9 cellular contexts compared by ENCODE assay signal in genomic region chrX:141278306-141278705, GRCh38. TPM values are rescaled to one million over a fixed set of nuclear protein-coding genes. Genes with fewer than 3 reads are reported as not detected.
DNase-seq lines count a peak whose midpoint lies in the region; ATAC-seq, FAIRE-seq and TF ChIP-seq lines count a peak whose summit lies in the region.
"Had no signal": no experiment of that assay in that cellular context is flagged by ENCODE, and none has a peak within 500 bp of the region (broad histone marks: within the 10 kb centered on the region; RNA-seq: fewer than 3 reads in every experiment).

No MANE protein-coding gene starts in this region.

- no peaks in the 10 kb centered on the region for H3K9me1 ChIP-seq in keratinocyte (ENCODE audit: control insufficient read depth, extremely low read depth, insufficient read depth, low read length)

- H3K27me3 Mint-ChIP-seq in Caco-2 (ENCODE audit: insufficient read depth, unreplicated experiment): no peaks in the 10 kb centered on the region

- no peaks in the 10 kb centered on the region for H3K9me3 ChIP-seq in keratinocyte (ENCODE audit: control insufficient read depth, low read depth, low read length)
- no peaks in the 10 kb centered on the region for H3K9me3 ChIP-seq in effector memory CD4-positive, alpha-beta T cell (ENCODE audit: control insufficient read depth, low read length)
- H3K9me3 ChIP-seq in Caco-2: no peaks in the 10 kb centered on the region

- no peaks in the 10 kb centered on the region for H3K4me1 Mint-ChIP-seq in Caco-2 (ENCODE audit: low read depth, unreplicated experiment)
- H3K4me1 Mint-ChIP-seq: immature natural killer cell had no signal

- H3K27ac Mint-ChIP-seq in Caco-2 (ENCODE audit: unreplicated experiment): no peak overlapping the region
- H3K27ac Mint-ChIP-seq: immature natural killer cell had no signal

- TF ChIP-seq CTCF in GM10248 (IDR thresholded peaks at IDR 0.05; ENCODE audit: control extremely low read depth, extremely low read depth, low read depth, missing control alignments) (peak; percentile 14), keratinocyte (optimal IDR thresholded peaks at IDR 0.05 in 1 of 3, IDR thresholded peaks at IDR 0.05 in 1 of 3, conservative IDR thresholded peaks at IDR 0.05 in 1 of 3; ENCODE audit: extremely low read depth in 1 of 3, insufficient read depth in 2 of 3, low read length in 3 of 3) (peak; percentile 69 to 84 (median 76)), Caco-2 (IDR thresholded peaks at IDR 0.05; ENCODE audit: insufficient read depth in 1 of 2, low read depth in 1 of 2, low read length in 1 of 2, severe bottlenecking in 1 of 2, unreplicated experiment in 1 of 2) (no peak)

- ATAC-seq in GM21423 (IDR thresholded peaks at IDR 0.05; ENCODE audit: unreplicated experiment): no peak

- no TSS peak for BruUV-seq in Caco-2 (replicated peaks; lab: Mats Ljungman, UMichigan)

- no peaks in the 10 kb centered on the region for H3K79me2 ChIP-seq in keratinocyte (ENCODE audit: control insufficient read depth, insufficient read depth, low read length)

- POLR2A ChIA-PET in GM10248 (lab: Yijun Ruan, JAX): no interaction called here
- POLR2A ChIA-PET in Caco-2 (lab: Charles Lee): no interaction called here

- CTCF ChIA-PET in GM10248 (lab: Yijun Ruan, JAX) (interaction anchor here (0.7 to 1.5 kb wide), 4 partner anchors 460 to 517 kb away, joined by 3 to 6 read pairs (median 4); no protein-coding TSS in a partner anchor), Caco-2 (lab: Charles Lee) (no interaction called here)

- H2AFZ ChIP-seq in keratinocyte (ENCODE audit: control insufficient read depth, low read length): no peak overlapping the region

- H3K36me3 ChIP-seq in keratinocyte (ENCODE audit: control insufficient read depth in 2 of 2, extremely low read depth in 1 of 2, insufficient read depth in 2 of 2, low read length in 2 of 2) (no peaks in the 10 kb centered on the region), Caco-2 (ENCODE audit: control insufficient read depth, insufficient read depth, low read length) (no peaks in the 10 kb centered on the region)
- no peaks in the 10 kb centered on the region for H3K36me3 ChIP-seq in effector memory CD4-positive, alpha-beta T cell (ENCODE audit: control insufficient read depth, insufficient read depth, low read length)

- intact Hi-C loops in Caco-2 (cut with micrococcal nuclease; ENCODE audit: unreplicated experiment): loop anchor here (5.0 kb wide), 1 partner anchor 809 kb away; no protein-coding TSS in a partner anchor

- peak; percentile 32 for FAIRE-seq in keratinocyte (lab: Jason Lieb, UNC)

- H3K4me3 ChIP-seq in keratinocyte (ENCODE audit: control insufficient read depth in 2 of 3, extremely low read depth in 1 of 3, insufficient read depth in 2 of 3, low read depth in 1 of 3, low read length in 3 of 3) (no peak overlapping the region), Caco-2 (ENCODE audit: low read depth, low read length) (no peak overlapping the region)
- no peak overlapping the region for H3K4me3 ChIP-seq in effector memory CD4-positive, alpha-beta T cell (ENCODE audit: insufficient read depth, low read depth, low read length, poor library complexity, severe bottlenecking)

- H3K9ac ChIP-seq in keratinocyte (ENCODE audit: control insufficient read depth, extremely low read depth, insufficient read depth, low read length): no peak overlapping the region

- H3K27me3 ChIP-seq in keratinocyte (ENCODE audit: control insufficient read depth, extremely low read depth, insufficient read depth, low read length) (no peaks in the 10 kb centered on the region), Caco-2 (replicated peaks; ENCODE audit: control insufficient read depth, insufficient read depth, low read length) (no peaks in the 10 kb centered on the region)
- H3K27me3 ChIP-seq in effector memory CD4-positive, alpha-beta T cell (replicated peaks; ENCODE audit: control insufficient read depth, insufficient read depth, low read length, poor library complexity, severe bottlenecking): no peaks in the 10 kb centered on the region

- H3K36me3 Mint-ChIP-seq in Caco-2 (ENCODE audit: insufficient read depth, unreplicated experiment): no peaks in the 10 kb centered on the region
- H3K36me3 Mint-ChIP-seq: immature natural killer cell had no signal

- H3K4me2 ChIP-seq in keratinocyte (ENCODE audit: control insufficient read depth, extremely low read depth, insufficient read depth, low read depth, low read length): no peak overlapping the region

- dilution Hi-C loops in keratinocyte (cut with MboI; ENCODE audit: extremely low pct_ligation_motif_present, low sequenced_read_pairs): no loop called here

- H3K4me3 Mint-ChIP-seq in Caco-2 (ENCODE audit: unreplicated experiment): no peak overlapping the region
- H3K4me3 Mint-ChIP-seq: immature natural killer cell had no signal

- DNase-seq in GM10248 (ENCODE audit: extremely low spot score) (no peak), HS-27A (ENCODE audit: low read depth) (peak; percentile 17), UCSD-AML1 (lab: John Stamatoyannopoulos, UW; ENCODE audit: unreplicated experiment) (peak; percentile 8), keratinocyte (ENCODE audit: low read depth, low spot score) (no peak), occipital lobe (lab: John Stamatoyannopoulos, UW) (no peak), Caco-2 (no peak)
- DNase-seq in effector memory CD4-positive, alpha-beta T cell: no peak

- H3K27ac ChIP-seq in keratinocyte (ENCODE audit: control insufficient read depth, insufficient read depth, low read length): no peak overlapping the region
- H3K27ac ChIP-seq in effector memory CD4-positive, alpha-beta T cell (ENCODE audit: insufficient read depth, low read length, poor library complexity, severe bottlenecking): no peak overlapping the region

- H3K9me3 Mint-ChIP-seq in Caco-2 (ENCODE audit: unreplicated experiment): no peaks in the 10 kb centered on the region

- no peaks in the 10 kb centered on the region for H4K20me1 ChIP-seq in keratinocyte (ENCODE audit: control insufficient read depth, extremely low read depth, insufficient read depth, low read length)

- no peaks in the 10 kb centered on the region for H3K4me1 ChIP-seq in keratinocyte (ENCODE audit: control insufficient read depth, extremely low read depth, insufficient read depth, low read length)
- no peaks in the 10 kb centered on the region for H3K4me1 ChIP-seq in effector memory CD4-positive, alpha-beta T cell (ENCODE audit: control insufficient read depth, insufficient read depth, low read length, poor library complexity, severe bottlenecking)
- H3K4me1 ChIP-seq in Caco-2: no peaks in the 10 kb centered on the region

RNA-seq across cellular contexts. Expression of gene SPANXC, which starts 36.0 kb away (rescaled TPM):
- polyA plus RNA-seq in keratinocyte: not detected in 3 replicates
- polyA plus RNA-seq in keratinocyte (2011; ENCODE audit: low read depth): not detected
- not detected in 2 replicates for polyA plus RNA-seq in keratinocyte (2011; cell fraction: cytosol; rRNA removed)
- not detected in 2 replicates for polyA plus RNA-seq in keratinocyte (2011; cell fraction: nucleus; rRNA removed)
- polyA plus RNA-seq in keratinocyte (2012; ENCODE audit: low replicate concordance): not detected in 2 replicates
- polyA minus RNA-seq in keratinocyte: not detected in 3 replicates
- not detected for polyA minus RNA-seq in keratinocyte (2011; cell fraction: cytosol; rRNA and poly(A)+ RNA removed)
- polyA minus RNA-seq in keratinocyte (2011; cell fraction: nucleus; rRNA and poly(A)+ RNA removed): not detected in 2 replicates
- total RNA-seq in occipital lobe (not detected), Caco-2 (2022) (not detected in 2 replicates)
- polyA plus RNA-seq: immature natural killer cell had no signal

Comparison
In these comparisons a context has a peak if more than half of its experiments do, and no peak if none do; other contexts are left out.
1. DNase-seq: peak in HS-27A (single experiment) and UCSD-AML1 (single experiment); none in GM10248 (single experiment), keratinocyte (single experiment), effector memory CD4-positive, alpha-beta T cell (0 of 3), occipital lobe (single experiment) and Caco-2 (0 of 2).
2. CTCF ChIP-seq: peak in GM10248 (single experiment) and keratinocyte (3 of 3); none in Caco-2 (0 of 2).